1 cellular context compared by ENCODE assay signal in the genomic region with DNA sequence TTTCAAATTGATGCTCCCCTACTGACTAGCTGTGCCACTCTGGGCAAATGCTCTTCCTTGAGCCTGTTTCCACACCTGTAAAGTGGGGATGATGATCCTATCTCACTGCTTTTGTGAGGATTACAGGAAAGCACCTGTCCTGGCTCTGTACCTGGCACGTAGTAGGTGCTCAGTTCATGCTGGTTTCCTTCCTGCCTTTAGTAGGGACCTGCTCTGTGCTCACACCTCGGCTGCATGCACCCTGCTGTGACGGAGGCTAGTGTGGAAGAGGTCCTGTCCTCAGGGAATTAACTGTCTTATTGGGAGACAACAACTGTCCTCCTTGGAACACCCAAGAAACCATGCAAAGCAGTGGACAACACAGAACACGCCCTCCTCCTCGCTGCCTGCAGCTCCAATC.
TF ChIP-seq lines count a peak whose summit lies in the region.

No MANE protein-coding gene starts in this region.

TF ChIP-seq in K562, 482 proteins besides CTCF, POLR2A, EP300 and RAD21:
- TF ChIP-seq ZFP30 (CRISPR knock-in tag; IDR thresholded peaks at IDR 0.05; ENCODE audit: borderline replicate concordance) (no peak), SRF (CRISPR knock-in tag; IDR thresholded peaks at IDR 0.05) (no peak), MYBL2 (IDR thresholded peaks at IDR 0.05; ENCODE audit: low read depth) (no peak), MYBL2 (CRISPR knock-in tag; IDR thresholded peaks at IDR 0.05; ENCODE audit: borderline replicate concordance) (no peak), SUPT5H (IDR thresholded peaks at IDR 0.05) (0 out of 2 replicates have a peak, but pooled peaks have one; percentile 24), ZKSCAN1 (IDR thresholded peaks at IDR 0.05; ENCODE audit: low read depth, low read length) (peak; percentile 76)
- TF ChIP-seq, protein P1, sequence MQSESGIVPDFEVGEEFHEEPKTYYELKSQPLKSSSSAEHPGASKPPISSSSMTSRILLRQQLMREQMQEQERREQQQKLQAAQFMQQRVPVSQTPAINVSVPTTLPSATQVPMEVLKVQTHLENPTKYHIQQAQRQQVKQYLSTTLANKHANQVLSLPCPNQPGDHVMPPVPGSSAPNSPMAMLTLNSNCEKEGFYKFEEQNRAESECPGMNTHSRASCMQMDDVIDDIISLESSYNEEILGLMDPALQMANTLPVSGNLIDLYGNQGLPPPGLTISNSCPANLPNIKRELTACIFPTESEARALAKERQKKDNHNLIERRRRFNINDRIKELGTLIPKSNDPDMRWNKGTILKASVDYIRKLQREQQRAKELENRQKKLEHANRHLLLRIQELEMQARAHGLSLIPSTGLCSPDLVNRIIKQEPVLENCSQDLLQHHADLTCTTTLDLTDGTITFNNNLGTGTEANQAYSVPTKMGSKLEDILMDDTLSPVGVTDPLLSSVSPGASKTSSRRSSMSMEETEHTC (IDR thresholded peaks at IDR 0.05): no peak
- TF ChIP-seq, protein P2, sequence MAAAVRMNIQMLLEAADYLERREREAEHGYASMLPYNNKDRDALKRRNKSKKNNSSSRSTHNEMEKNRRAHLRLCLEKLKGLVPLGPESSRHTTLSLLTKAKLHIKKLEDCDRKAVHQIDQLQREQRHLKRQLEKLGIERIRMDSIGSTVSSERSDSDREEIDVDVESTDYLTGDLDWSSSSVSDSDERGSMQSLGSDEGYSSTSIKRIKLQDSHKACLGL (CRISPR knock-in tag; IDR thresholded peaks at IDR 0.05; ENCODE audit: borderline replicate concordance, poor library complexity, severe bottlenecking): no peak
- TF ChIP-seq, protein P3, sequence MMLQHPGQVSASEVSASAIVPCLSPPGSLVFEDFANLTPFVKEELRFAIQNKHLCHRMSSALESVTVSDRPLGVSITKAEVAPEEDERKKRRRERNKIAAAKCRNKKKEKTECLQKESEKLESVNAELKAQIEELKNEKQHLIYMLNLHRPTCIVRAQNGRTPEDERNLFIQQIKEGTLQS (IDR thresholded peaks at IDR 0.05): no peak
- TF ChIP-seq, protein P3 (CRISPR knock-in tag; conservative IDR thresholded peaks at IDR 0.05): no peak
